Comparison of ENCODE assay signal across 8 cellular contexts in genomic region chr11:36594316-36594989, GRCh38. TPM values are rescaled to one million over a fixed set of nuclear protein-coding genes. Genes with fewer than 3 reads are reported as not detected.
A peak's percentile ranks its signal among the peaks of the same experiment; 100 is the strongest.
DNase-seq lines count a peak whose midpoint lies in the region; ATAC-seq and TF ChIP-seq lines count a peak whose summit lies in the region.

Gene IFTAP (plus strand): TSS chr11:36594502. CDS start chr11:36610104, 15,602 bp downstream.

- H3K4me1 ChIP-seq in mammary epithelial cell (ENCODE audit: insufficient read depth, low read length), result peaks cover 5% of the 10 kb centered on the region
- no peaks in the 10 kb centered on the region for H3K4me1 ChIP-seq in rectal smooth muscle tissue (ENCODE audit: control insufficient read depth, insufficient read depth, low read length)

- under 1% methylated on average over 18 of the region's 29 CpGs for WGBS in mammary epithelial cell (ENCODE audit: low coverage, missing lambda C conversion rate)

- BruUV-seq in mammary epithelial cell (replicated peaks; lab: Mats Ljungman, UMichigan), result no TSS peak

- in situ Hi-C loops in G401 (cut with HindIII; ENCODE audit: low sequenced_read_pairs), result no loop called here
- in situ Hi-C loops in mammary epithelial cell (cut with MboI; ENCODE audit: low sequenced_read_pairs in 2 of 2), result no loop called here

- H3K27ac ChIP-seq in mammary epithelial cell (ENCODE audit: insufficient read depth, low read depth, low read length) (peak within 1 kb of the TSS; percentile 28), rectal smooth muscle tissue (ENCODE audit: low read depth, low read length) (peak within 1 kb of the TSS; percentile 38)

- H3K27me3 ChIP-seq in mammary epithelial cell (ENCODE audit: insufficient read depth, low read length) (no peaks in the 10 kb centered on the region), rectal smooth muscle tissue (ENCODE audit: control insufficient read depth, insufficient read depth, low read length) (peaks cover 2% of the 10 kb centered on the region)

- H3K4me2 ChIP-seq in mammary epithelial cell (ENCODE audit: insufficient read depth, low read depth, low read length), result peak within 1 kb of the TSS; percentile 82

- peak within 1 kb of the TSS; percentile 63 for H3K9ac ChIP-seq in mammary epithelial cell (ENCODE audit: insufficient read depth, low read length)
- H3K9ac ChIP-seq in rectal smooth muscle tissue (ENCODE audit: low read length), result peak within 1 kb of the TSS; percentile 75

- no peaks in the 10 kb centered on the region for H3K79me2 ChIP-seq in mammary epithelial cell (ENCODE audit: insufficient read depth, low read length)

- dilution Hi-C loops in mammary epithelial cell (cut with HindIII; ENCODE audit: low sequenced_read_pairs), result no loop called here

- peak within 1 kb of the TSS; percentile 84 for H3K4me3 ChIP-seq in HFF-Myc (replicated peaks; ENCODE audit: low read depth, low read length)
- H3K4me3 ChIP-seq in mammary epithelial cell (replicated peaks in 1 of 3; ENCODE audit: insufficient read depth in 1 of 3, low read depth in 2 of 3, low read length in 3 of 3), result peak within 1 kb of the TSS; percentile 59 to 83 (median 74)
- peak within 1 kb of the TSS; percentile 86 for H3K4me3 ChIP-seq in iPS-11a (ENCODE audit: low read depth, low read length)
- H3K4me3 ChIP-seq in rectal smooth muscle tissue (ENCODE audit: low read length), result peak within 1 kb of the TSS; percentile 96

- no peaks in the 10 kb centered on the region for H3K36me3 ChIP-seq in mammary epithelial cell (ENCODE audit: insufficient read depth, low read length)
- no peaks in the 10 kb centered on the region for H3K36me3 ChIP-seq in rectal smooth muscle tissue (ENCODE audit: control insufficient read depth, insufficient read depth, low read length)

- H4K20me1 ChIP-seq in mammary epithelial cell (ENCODE audit: insufficient read depth, low read length), result no peaks in the 10 kb centered on the region

- DNase-seq in G401 (ENCODE audit: low spot score), result peak; percentile 97
- peak; percentile 90 for DNase-seq in HFF-Myc (ENCODE audit: extremely low read depth, low read depth)
- DNase-seq in NCI-H1105 (lab: John Stamatoyannopoulos, UW), result peak; percentile 83
- DNase-seq in SKM-1 (lab: John Stamatoyannopoulos, UW; ENCODE audit: unreplicated experiment), result peak; percentile 89
- DNase-seq in mammary epithelial cell, result peak; percentile 90

- H3K9me3 ChIP-seq in mammary epithelial cell (replicated peaks; ENCODE audit: insufficient read depth, low read length), result no peaks in the 10 kb centered on the region

- H2AFZ ChIP-seq in mammary epithelial cell (ENCODE audit: low read depth, low read length), result peak within 1 kb of the TSS; percentile 96

- intact Hi-C loops in mammary epithelial cell (cut with micrococcal nuclease), result no loop called here

- TF ChIP-seq CTCF in HFF-Myc (IDR thresholded peaks at IDR 0.05; ENCODE audit: low read depth, low read length, missing control alignments), result no peak
- no peak for TF ChIP-seq CTCF in mammary epithelial cell (conservative IDR thresholded peaks at IDR 0.05 in 1 of 2, IDR thresholded peaks at IDR 0.05 in 1 of 2; ENCODE audit: extremely low read depth in 1 of 2, insufficient read depth in 1 of 2, low read depth in 1 of 2, low read length in 2 of 2)

- CTCF ChIA-PET in mammary epithelial cell (lab: Charles Lee; ENCODE audit: low non-redundant PET), result no interaction called here

- no peak for ATAC-seq in GM19467 (IDR thresholded peaks at IDR 0.05; ENCODE audit: unreplicated experiment)

RNA-seq across cellular contexts. Expression of gene IFTAP, which starts in this region (rescaled TPM):
- total RNA-seq in G401 (2014; rRNA removed; shearing (Covaris generic)), result 47.4 and 58.5 TPM in 2 replicates
- total RNA-seq in mammary epithelial cell, result 1 to 10 TPM; 9.0 to 9.3 TPM
- 11.3 TPM for polyA plus RNA-seq in mammary epithelial cell
- 12.7 TPM for polyA minus RNA-seq in mammary epithelial cell
